Comparison of ENCODE assay signal across 40 cellular contexts in the genomic region with DNA sequence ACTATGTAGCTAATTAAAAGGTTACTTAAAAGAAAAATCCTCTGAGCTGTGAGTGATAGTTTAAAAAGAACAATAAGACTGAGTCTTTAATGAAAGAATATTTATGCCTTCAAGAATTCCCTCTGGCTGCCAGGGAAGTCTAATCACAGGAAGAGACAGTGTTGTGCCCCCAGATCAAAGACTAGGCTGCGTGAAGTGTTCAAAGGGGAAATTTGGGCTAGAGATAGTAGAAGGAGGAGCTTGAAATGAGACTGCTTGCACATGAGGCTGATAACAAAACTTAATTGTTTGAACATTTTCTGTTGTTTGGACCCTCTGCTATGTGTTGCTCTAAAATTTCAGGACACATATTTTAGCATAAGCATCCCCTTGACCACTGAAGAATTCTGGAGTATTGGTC.
"Had no signal": no experiment of that assay in that cellular context is flagged by ENCODE, and none has a peak within 500 bp of the region (broad histone marks: within the 10 kb centered on the region; RNA-seq: fewer than 3 reads in every experiment).

No MANE protein-coding gene starts in this region.

- H3K27ac Mint-ChIP-seq: activated naive CD4-positive, alpha-beta T cell treated with anti-CD3 and anti-CD28 coated beads for 36 hours; activated naive CD4-positive, alpha-beta T cell treated with anti-CD3 and anti-CD28 coated beads, Interleukin-2, amount 10 ng/mL, durations not matched to agents 7 days and 5 days; activated naive CD4-positive, alpha-beta T cell treated with anti-CD3 and anti-CD28 coated beads, Interleukin-2, amount 50 U/mL, for 24 hours; activated naive CD4-positive, alpha-beta T cell treated with anti-CD3 and anti-CD28 coated beads, Interleukin-2, amount 50 U/mL, for 72 hours; activated naive CD8-positive, alpha-beta T cell; activated naive CD8-positive, alpha-beta T cell treated with anti-CD3 and anti-CD28 coated beads for 36 hours; activated naive CD8-positive, alpha-beta T cell treated with anti-CD3 and anti-CD28 coated beads, Interleukin-2, amount 10 ng/mL, durations not matched to agents 7 days and 5 days; activated naive CD8-positive, alpha-beta T cell treated with anti-CD3 and anti-CD28 coated beads, Interleukin-2, amount 50 U/mL, for 24 hours; activated T-cell treated with anti-CD3 and anti-CD28 coated beads, Interleukin-2, amount 50 U/mL, for 24 hours; activated T-cell treated with anti-CD3 and anti-CD28 coated beads, Interleukin-2, amount 50 U/mL, for 72 hours; activated T-helper 1 cell treated with anti-CD3 and anti-CD28 coated beads, Interleukin-12 subunit alpha, Interleukin-12 subunit beta, Interleukin-2, Interleukin-4 antibody, amounts not matched to agents 30 ng/mL and 10 ng/mL and 1 ng/mL, durations not matched to agents 14 hours and 24 hours and 36 hours; activated T-helper 17 cell treated with anti-CD3 and anti-CD28 coated beads, Interleukin-2, amount 50 U/mL, for 72 hours; activated T-helper 2 cell treated with anti-CD3 and anti-CD28 coated beads, Interferon-gamma antibody, Interleukin-2, Interleukin-4, amounts not matched to agents 10 μg/mL and 5 μg/mL and 100 μg/mL, durations not matched to agents 14 hours and 24 hours and 36 hours; brain had no signal

- H3K4me3 ChIP-seq: adrenal gland, ascending aorta, body of pancreas, breast epithelium, cardiac muscle cell had no signal

- H3K4me1 ChIP-seq: adrenal gland, ascending aorta, body of pancreas, breast epithelium had no signal

- H3K9me3 ChIP-seq: adrenal gland, ascending aorta, body of pancreas, breast epithelium had no signal

- H3K27me3 Mint-ChIP-seq: activated naive CD4-positive, alpha-beta T cell treated with anti-CD3 and anti-CD28 coated beads, Interleukin-2, amount 10 ng/mL, durations not matched to agents 7 days and 5 days; activated naive CD8-positive, alpha-beta T cell; activated naive CD8-positive, alpha-beta T cell treated with anti-CD3 and anti-CD28 coated beads for 36 hours; activated naive CD8-positive, alpha-beta T cell treated with anti-CD3 and anti-CD28 coated beads, Interleukin-2, amount 10 ng/mL, durations not matched to agents 7 days and 5 days; activated naive CD8-positive, alpha-beta T cell treated with anti-CD3 and anti-CD28 coated beads, Interleukin-2, amount 50 U/mL, for 24 hours; activated T-cell treated with anti-CD3 and anti-CD28 coated beads, Interleukin-2, amount 50 U/mL, for 24 hours; central memory CD8-positive, alpha-beta T cell had no signal

- FAIRE-seq: astrocyte had no signal

- H3K27me3 ChIP-seq: adrenal gland, ascending aorta, body of pancreas, brain microvascular endothelial cell, breast epithelium, cardiac muscle cell had no signal

- H3K36me3 Mint-ChIP-seq: activated naive CD4-positive, alpha-beta T cell treated with anti-CD3 and anti-CD28 coated beads, Interleukin-2, amount 10 ng/mL, durations not matched to agents 7 days and 5 days; activated naive CD4-positive, alpha-beta T cell treated with anti-CD3 and anti-CD28 coated beads, Interleukin-2, amount 50 U/mL, for 24 hours; activated naive CD4-positive, alpha-beta T cell treated with anti-CD3 and anti-CD28 coated beads, Interleukin-2, amount 50 U/mL, for 72 hours; activated naive CD8-positive, alpha-beta T cell; activated naive CD8-positive, alpha-beta T cell treated with anti-CD3 and anti-CD28 coated beads for 36 hours; activated naive CD8-positive, alpha-beta T cell treated with anti-CD3 and anti-CD28 coated beads, Interleukin-2, amount 10 ng/mL, durations not matched to agents 7 days and 5 days had no signal

- DNase-seq: activated effector memory CD4-positive, alpha-beta T cell treated with anti-CD3 and anti-CD28 coated beads, Interleukin-2, amount 50 U/mL, for 16 hours; activated effector memory CD4-positive, alpha-beta T cell treated with Interleukin-2 at 50 U/mL for 16 hours; activated gamma-delta T cell; activated gamma-delta T cell treated with Interleukin-2 at 50 U/mL for 16 hours; activated naive CD4-positive, alpha-beta T cell; activated naive CD4-positive, alpha-beta T cell treated with anti-CD3 and anti-CD28 coated beads for 36 hours; activated naive CD4-positive, alpha-beta T cell treated with anti-CD3 and anti-CD28 coated beads, Interleukin-2, amount 10 ng/mL, durations not matched to agents 7 days and 5 days; activated naive CD4-positive, alpha-beta T cell treated with anti-CD3 and anti-CD28 coated beads, Interleukin-2, amount 50 U/mL, for 16 hours; activated naive CD4-positive, alpha-beta T cell treated with Interleukin-2 at 50 U/mL for 16 hours; activated naive CD8-positive, alpha-beta T cell treated with anti-CD3 and anti-CD28 coated beads for 36 hours; activated naive CD8-positive, alpha-beta T cell treated with anti-CD3 and anti-CD28 coated beads, Interleukin-2, amount 10 ng/mL, durations not matched to agents 7 days and 5 days; activated naive CD8-positive, alpha-beta T cell treated with anti-CD3 and anti-CD28 coated beads, Interleukin-2, amount 50 U/mL, for 24 hours; activated T-cell treated with anti-CD3 and anti-CD28 coated beads for 4 hours; activated T-cell treated with anti-CD3 and anti-CD28 coated beads, Interleukin-2, amount 50 U/mL, for 1 hour; activated T-cell treated with anti-CD3 and anti-CD28 coated beads, Interleukin-2, amount 50 U/mL, for 24 hours; activated T-cell treated with anti-CD3 and anti-CD28 coated beads, Interleukin-2, amount 50 U/mL, for 4 hours; activated T-cell treated with anti-CD3 and anti-CD28 coated beads, Interleukin-2, amount 50 U/mL, for 48 hours; activated T-cell treated with anti-CD3 and anti-CD28 coated beads, Interleukin-2, amount 50 U/mL, for 72 hours; adrenal gland; amniotic stem cell; amygdala; anterior cingulate cortex; aorta; body of pancreas; caudate nucleus; central memory CD4-positive, alpha-beta T cell; cerebellar nuclear complex had no signal

- H3K36me3 ChIP-seq: adrenal gland, ascending aorta, brain microvascular endothelial cell, breast epithelium, cardiac muscle cell had no signal

- H3K4me3 Mint-ChIP-seq: activated naive CD4-positive, alpha-beta T cell treated with anti-CD3 and anti-CD28 coated beads for 36 hours; activated naive CD4-positive, alpha-beta T cell treated with anti-CD3 and anti-CD28 coated beads, Interleukin-2, amount 10 ng/mL, durations not matched to agents 7 days and 5 days; activated naive CD4-positive, alpha-beta T cell treated with anti-CD3 and anti-CD28 coated beads, Interleukin-2, amount 50 U/mL, for 24 hours; activated naive CD8-positive, alpha-beta T cell; activated naive CD8-positive, alpha-beta T cell treated with anti-CD3 and anti-CD28 coated beads for 36 hours; activated naive CD8-positive, alpha-beta T cell treated with anti-CD3 and anti-CD28 coated beads, Interleukin-2, amount 10 ng/mL, durations not matched to agents 7 days and 5 days; activated naive CD8-positive, alpha-beta T cell treated with anti-CD3 and anti-CD28 coated beads, Interleukin-2, amount 50 U/mL, for 24 hours; activated T-cell treated with anti-CD3 and anti-CD28 coated beads, Interleukin-2, amount 50 U/mL, for 24 hours; activated T-cell treated with anti-CD3 and anti-CD28 coated beads, Interleukin-2, amount 50 U/mL, for 4 hours; activated T-cell treated with anti-CD3 and anti-CD28 coated beads, Interleukin-2, amount 50 U/mL, for 72 hours; activated T-helper 1 cell treated with anti-CD3 and anti-CD28 coated beads, Interleukin-12 subunit alpha, Interleukin-12 subunit beta, Interleukin-2, Interleukin-4 antibody, amounts not matched to agents 30 ng/mL and 10 ng/mL and 1 ng/mL, durations not matched to agents 14 hours and 24 hours and 36 hours; activated T-helper 17 cell treated with anti-CD3 and anti-CD28 coated beads, Interleukin-2, amount 50 U/mL, for 72 hours; brain; central memory CD8-positive, alpha-beta T cell had no signal

- H3K27ac ChIP-seq: adrenal gland, ascending aorta, body of pancreas, brain microvascular endothelial cell, breast epithelium, cardiac muscle cell had no signal

- ATAC-seq: activated naive CD4-positive, alpha-beta T cell treated with anti-CD3 and anti-CD28 coated beads, Interleukin-2, amount 50 U/mL, for 72 hours; activated naive CD8-positive, alpha-beta T cell treated with anti-CD3 and anti-CD28 coated beads, Interleukin-2, amount 50 U/mL, for 24 hours; activated T-cell treated with anti-CD3 and anti-CD28 coated beads, Interleukin-2, amount 50 U/mL, for 4 hours; activated T-cell treated with anti-CD3 and anti-CD28 coated beads, Interleukin-2, amount 50 U/mL, for 72 hours; activated T-helper 17 cell treated with anti-CD3 and anti-CD28 coated beads, Interleukin-2, amount 50 U/mL, for 72 hours; body of pancreas had no signal

- H3K9me3 Mint-ChIP-seq: activated naive CD4-positive, alpha-beta T cell treated with anti-CD3 and anti-CD28 coated beads for 36 hours; activated naive CD4-positive, alpha-beta T cell treated with anti-CD3 and anti-CD28 coated beads, Interleukin-2, amount 10 ng/mL, durations not matched to agents 7 days and 5 days; activated naive CD4-positive, alpha-beta T cell treated with anti-CD3 and anti-CD28 coated beads, Interleukin-2, amount 50 U/mL, for 24 hours; activated naive CD4-positive, alpha-beta T cell treated with anti-CD3 and anti-CD28 coated beads, Interleukin-2, amount 50 U/mL, for 72 hours; activated naive CD8-positive, alpha-beta T cell treated with anti-CD3 and anti-CD28 coated beads for 36 hours; activated naive CD8-positive, alpha-beta T cell treated with anti-CD3 and anti-CD28 coated beads, Interleukin-2, amount 10 ng/mL, durations not matched to agents 7 days and 5 days; activated naive CD8-positive, alpha-beta T cell treated with anti-CD3 and anti-CD28 coated beads, Interleukin-2, amount 50 U/mL, for 24 hours; activated T-cell treated with anti-CD3 and anti-CD28 coated beads, Interleukin-2, amount 50 U/mL, for 24 hours; activated T-cell treated with anti-CD3 and anti-CD28 coated beads, Interleukin-2, amount 50 U/mL, for 4 hours; activated T-cell treated with anti-CD3 and anti-CD28 coated beads, Interleukin-2, amount 50 U/mL, for 72 hours; activated T-helper 1 cell treated with anti-CD3 and anti-CD28 coated beads, Interleukin-12 subunit alpha, Interleukin-12 subunit beta, Interleukin-2, Interleukin-4 antibody, amounts not matched to agents 30 ng/mL and 10 ng/mL and 1 ng/mL, durations not matched to agents 14 hours and 24 hours and 36 hours; activated T-helper 17 cell treated with anti-CD3 and anti-CD28 coated beads, Interleukin-2, amount 50 U/mL, for 72 hours; activated T-helper 2 cell treated with anti-CD3 and anti-CD28 coated beads, Interferon-gamma antibody, Interleukin-2, Interleukin-4, amounts not matched to agents 10 μg/mL and 5 μg/mL and 100 μg/mL, durations not matched to agents 14 hours and 24 hours and 36 hours; brain; central memory CD8-positive, alpha-beta T cell had no signal

- H3K4me1 Mint-ChIP-seq: activated naive CD4-positive, alpha-beta T cell treated with anti-CD3 and anti-CD28 coated beads, Interleukin-2, amount 10 ng/mL, durations not matched to agents 7 days and 5 days; activated naive CD4-positive, alpha-beta T cell treated with anti-CD3 and anti-CD28 coated beads, Interleukin-2, amount 50 U/mL, for 24 hours; activated naive CD8-positive, alpha-beta T cell treated with anti-CD3 and anti-CD28 coated beads for 36 hours; activated naive CD8-positive, alpha-beta T cell treated with anti-CD3 and anti-CD28 coated beads, Interleukin-2, amount 10 ng/mL, durations not matched to agents 7 days and 5 days; activated naive CD8-positive, alpha-beta T cell treated with anti-CD3 and anti-CD28 coated beads, Interleukin-2, amount 50 U/mL, for 24 hours; activated T-helper 17 cell treated with anti-CD3 and anti-CD28 coated beads, Interleukin-2, amount 50 U/mL, for 72 hours; central memory CD8-positive, alpha-beta T cell had no signal
